8 cellular contexts compared by ENCODE assay signal in genomic region chr6:32785781-32786533, GRCh38. TPM values are rescaled to one million over a fixed set of nuclear protein-coding genes. Genes with fewer than 3 reads are reported as not detected.
DNase-seq lines count a peak whose midpoint lies in the region; ATAC-seq, FAIRE-seq and TF ChIP-seq lines count a peak whose summit lies in the region.

No MANE protein-coding gene starts in this region.

- FAIRE-seq in islet of Langerhans (lab: Jason Lieb, UNC): peak; percentile 77

- no peaks in the 10 kb centered on the region for H4K20me1 ChIP-seq in OCI-LY3 (ENCODE audit: insufficient read depth, low read length)

- H3K27me3 Mint-ChIP-seq in stimulated activated naive CD8-positive, alpha-beta T cell treated with anti-CD3 and anti-CD28 coated beads, Interleukin-15, amount 100 ng/mL, for 72 hours: peaks cover 28% of the 10 kb centered on the region

- no peak overlapping the region for H3K4me3 Mint-ChIP-seq in stimulated activated naive CD8-positive, alpha-beta T cell treated with anti-CD3 and anti-CD28 coated beads, Interleukin-15, amount 100 ng/mL, for 72 hours

- H2AFZ ChIP-seq in OCI-LY3 (ENCODE audit: low read depth, low read length): no peak overlapping the region

- H3K4me2 ChIP-seq in OCI-LY3 (ENCODE audit: low read length): no peak overlapping the region

- H3K4me3 ChIP-seq in OCI-LY3 (ENCODE audit: low read length): no peak overlapping the region

- no peaks in the 10 kb centered on the region for H3K27me3 ChIP-seq in OCI-LY3 (ENCODE audit: low read depth, low read length)

- H3K9me3 ChIP-seq in OCI-LY3 (ENCODE audit: insufficient read depth, low read length): no peaks in the 10 kb centered on the region

- peak overlapping the region in 1 of 2 donors; percentile 49 for H3K27ac Mint-ChIP-seq in stimulated activated naive CD8-positive, alpha-beta T cell treated with anti-CD3 and anti-CD28 coated beads, Interleukin-15, amount 100 ng/mL, for 72 hours

- peak; percentile 70 for TF ChIP-seq CTCF in OCI-LY3 (IDR thresholded peaks at IDR 0.05; ENCODE audit: low read depth, low read length)

- H3K9ac ChIP-seq in OCI-LY3 (ENCODE audit: low read length): no peak overlapping the region

- peaks cover under 1% of the 10 kb centered on the region; the same call in 1 of the 2 replicates for H3K4me1 ChIP-seq in OCI-LY3 (ENCODE audit: low read length)

- no peak overlapping the region for H3K27ac ChIP-seq in OCI-LY3 (ENCODE audit: low read length)

- in situ Hi-C loops in T47D (cut with HindIII; ENCODE audit: low pct_unique_long_range_greater_than_20kb, low sequenced_read_pairs): no loop called here

- H3K36me3 ChIP-seq in OCI-LY3 (replicated peaks; ENCODE audit: low read depth, low read length): no peaks in the 10 kb centered on the region

- H3K4me1 Mint-ChIP-seq in stimulated activated naive CD8-positive, alpha-beta T cell treated with anti-CD3 and anti-CD28 coated beads, Interleukin-15, amount 100 ng/mL, for 72 hours: no peaks in the 10 kb centered on the region

- H3K9me3 Mint-ChIP-seq in stimulated activated naive CD8-positive, alpha-beta T cell treated with anti-CD3 and anti-CD28 coated beads, Interleukin-15, amount 100 ng/mL, for 72 hours: no peaks in the 10 kb centered on the region

- DNase-seq in NCI-H1436 (lab: John Stamatoyannopoulos, UW): peak; percentile 45
- no peak for DNase-seq in NCI-H1436 treated with DMSO at 0.1 percent for 48 hours (lab: John Stamatoyannopoulos, UW)
- peak; percentile 59 for DNase-seq in HT-29 (ENCODE audit: low spot score)
- peak; percentile 46 to 76 for DNase-seq in T47D (ENCODE audit: low read depth in 1 of 2, low spot score in 1 of 2)
- peak; percentile 23 to 28 for DNase-seq in stimulated activated naive CD8-positive, alpha-beta T cell treated with anti-CD3 and anti-CD28 coated beads, Interleukin-15, amount 100 ng/mL, for 72 hours

- no peaks in the 10 kb centered on the region for H3K79me2 ChIP-seq in OCI-LY3 (ENCODE audit: low read length)

- ATAC-seq in stimulated activated naive CD8-positive, alpha-beta T cell treated with anti-CD3 and anti-CD28 coated beads, Interleukin-15, amount 100 ng/mL, for 72 hours: peak; percentile 76
- no peak for ATAC-seq in GM19324 (IDR thresholded peaks at IDR 0.05; ENCODE audit: low FRiP score, unreplicated experiment)

RNA-seq across cellular contexts. Expression of gene HLA-DQB2, which starts 22.6 kb away (rescaled TPM):
- not detected in 2 replicates for total RNA-seq in HT-29 (2014; rRNA removed; shearing (Covaris generic))

RNA-seq across cellular contexts. Expression of gene HLA-DOB, which starts 30.8 kb away (rescaled TPM):
- not detected in 2 replicates for total RNA-seq in HT-29 (2014; rRNA removed; shearing (Covaris generic))

RNA-seq across cellular contexts. Expression of gene HLA-DQA2, which starts 44.8 kb away (rescaled TPM):
- total RNA-seq in HT-29 (2014; rRNA removed; shearing (Covaris generic)): not detected in 2 replicates

RNA-seq across cellular contexts. Expression of gene TAP2, which starts 52.6 kb away (rescaled TPM):
- 50.3 and 54.9 TPM in 2 replicates for total RNA-seq in HT-29 (2014; rRNA removed; shearing (Covaris generic))

RNA-seq across cellular contexts. Expression of gene PSMB8, which starts 57.9 kb away (rescaled TPM):
- 27.1 and 29.3 TPM in 2 replicates for total RNA-seq in HT-29 (2014; rRNA removed; shearing (Covaris generic))
